15 cellular contexts compared by ENCODE assay signal in the genomic region with DNA sequence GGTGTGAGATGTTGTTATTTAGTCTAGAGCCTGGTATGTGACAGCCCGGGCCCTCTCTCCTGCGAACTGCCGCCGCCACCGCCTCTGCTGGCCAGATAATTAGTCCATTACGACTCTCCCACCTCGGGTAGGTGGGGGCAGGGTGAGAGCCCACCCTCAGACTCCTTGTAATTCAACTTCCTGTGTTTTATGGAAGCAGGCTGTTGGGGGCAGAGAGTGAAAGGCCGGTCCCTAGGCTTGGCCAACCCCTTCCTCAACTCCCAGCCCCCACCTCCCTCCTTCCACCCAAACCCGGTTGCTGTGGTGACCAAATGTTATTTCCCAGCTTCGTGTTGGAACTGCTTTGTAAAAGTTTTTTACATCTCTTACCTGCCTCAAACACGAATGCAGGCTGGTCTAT.
DNase-seq lines count a peak whose midpoint lies in the region; ATAC-seq and TF ChIP-seq lines count a peak whose summit lies in the region.
"Had no signal": no experiment of that assay in that cellular context is flagged by ENCODE, and none has a peak within 500 bp of the region (broad histone marks: within the 10 kb centered on the region; RNA-seq: fewer than 3 reads in every experiment).

No MANE protein-coding gene starts in this region.

- intact Hi-C loops in ovary (cut with DNase I) = no loop called here

- in situ Hi-C loops in ACHN (cut with HindIII; ENCODE audit: low pct_ligation_motif_present, low pct_unique_long_range_greater_than_20kb, low sequenced_read_pairs) = no loop called here

- H3K4me3 ChIP-seq in ACC112 (ENCODE audit: low read depth, low read length) = peak overlapping the region; percentile 61
- H3K4me3 ChIP-seq in HUES6 (ENCODE audit: low read depth, low read length) = peak overlapping the region; percentile 61
- H3K4me3 ChIP-seq in ovary = no peak overlapping the region

- no peak for TF ChIP-seq EP300 in ovary (IDR thresholded peaks at IDR 0.05)

- H3K27ac ChIP-seq in ACC112 (ENCODE audit: low read depth, low read length) = no peak overlapping the region
- H3K27ac ChIP-seq in HUES6 (ENCODE audit: low read depth, low read length) = peak overlapping the region; percentile 77
- peak overlapping the region; percentile 87 for H3K27ac ChIP-seq in cingulate gyrus (ENCODE audit: low read depth, low read length)
- H3K27ac ChIP-seq in layer of hippocampus (ENCODE audit: low read depth, low read length) = peak overlapping the region; percentile 81
- H3K27ac ChIP-seq in ovary = no peak overlapping the region

- DNase-seq in ovary = no peak
- DNase-seq in foreskin melanocyte = no peak
- DNase-seq in ACHN = no peak
- DNase-seq: activated CD8-positive, alpha-beta T cell treated with anti-CD3 and anti-CD28 coated beads for 36 hours; activated T-cell treated with anti-CD3 and anti-CD28 coated beads, Interleukin-2, amount 50 U/mL, for 48 hours; COR-L47; kidney glomerular epithelial cell; NCI-H2029; NCI-H774; posterior cingulate gyrus had no signal

- 5 to 13% (median 5%) methylated on average over 11 of the region's 11 CpGs for WGBS in ovary, 3 donors

- TF ChIP-seq POLR2A in ovary (IDR thresholded peaks at IDR 0.05) = no peak

- no peaks in the 10 kb centered on the region for H3K9me3 ChIP-seq in HUES6 (ENCODE audit: control insufficient read depth, insufficient read depth, low read depth, low read length)
- no peaks in the 10 kb centered on the region for H3K9me3 ChIP-seq in ovary

- peak overlapping the region; percentile 84 for H2AFZ ChIP-seq in ACC112 (ENCODE audit: low read length, unreplicated experiment)

- peak overlapping the region; percentile 74 for H3K9ac ChIP-seq in HUES6 (ENCODE audit: low read length)

- H3K4me1 ChIP-seq in ACC112 (ENCODE audit: control insufficient read depth, insufficient read depth, low read length, unreplicated experiment) (no peaks in the 10 kb centered on the region), HUES6 (ENCODE audit: control insufficient read depth, insufficient read depth, low read length) (peaks cover 41% of the 10 kb centered on the region), ovary (ENCODE audit: insufficient read depth) (no peaks in the 10 kb centered on the region)

- no peak for TF ChIP-seq CTCF in ovary (IDR thresholded peaks at IDR 0.05)

- ATAC-seq in HG02642 (IDR thresholded peaks at IDR 0.05; ENCODE audit: poor library complexity, unreplicated experiment) = no peak
- ATAC-seq: activated CD8-positive, alpha-beta T cell treated with anti-CD3 and anti-CD28 coated beads for 36 hours had no signal

- H3K27me3 ChIP-seq in ACC112 (ENCODE audit: insufficient read depth, low read length) = peaks cover 65% of the 10 kb centered on the region
- H3K27me3 ChIP-seq in HUES6 (ENCODE audit: control insufficient read depth, insufficient read depth, low read length) = no peaks in the 10 kb centered on the region; the same call in 1 of the 2 replicates
- H3K27me3 ChIP-seq in layer of hippocampus (ENCODE audit: control insufficient read depth, insufficient read depth, low read length) = no peaks in the 10 kb centered on the region
- no peaks in the 10 kb centered on the region for H3K27me3 ChIP-seq in ovary

- H3K36me3 ChIP-seq in ACC112 (ENCODE audit: insufficient read depth, low read length) = no peaks in the 10 kb centered on the region
- H3K36me3 ChIP-seq in HUES6 (ENCODE audit: control insufficient read depth, insufficient read depth, low read length) = no peaks in the 10 kb centered on the region
- no peaks in the 10 kb centered on the region for H3K36me3 ChIP-seq in ovary

- no peaks in the 10 kb centered on the region for H3K79me2 ChIP-seq in ACC112 (ENCODE audit: control insufficient read depth, insufficient read depth, low read length, unreplicated experiment)

Comparison
In these comparisons a context has a peak if more than half of its experiments do, and no peak if none do; other contexts are left out.
1. H3K27ac ChIP-seq: peak in HUES6 (single experiment), cingulate gyrus (single experiment) and layer of hippocampus (single experiment); none in ACC112 (single experiment) and ovary (0 of 2).